In genomic region chr7:153385502-153385901, GRCh38 we compare ENCODE assay signal across 24 cellular contexts.
A peak's percentile ranks its signal among the peaks of the same experiment; 100 is the strongest.
DNase-seq lines count a peak whose midpoint lies in the region; ATAC-seq, FAIRE-seq and TF ChIP-seq lines count a peak whose summit lies in the region.
"Had no signal": no experiment of that assay in that cellular context is flagged by ENCODE, and none has a peak within 500 bp of the region (broad histone marks: within the 10 kb centered on the region; RNA-seq: fewer than 3 reads in every experiment).

No MANE protein-coding gene starts in this region.

- H3K27ac ChIP-seq in K562 (ENCODE audit: extremely low read depth, low read depth, low read length) (no peak overlapping the region), endodermal cell (ENCODE audit: low read depth, low read length) (no peak overlapping the region), upper lobe of left lung (no peak overlapping the region)
- H3K27ac ChIP-seq: 22Rv1; A549; BLaER1 treated with 17β-estradiol and CSF1 and Interleukin-3, amounts not matched to agents 10 nM and 100 nM; C4-2B had no signal

- TF ChIP-seq CTCF in K562 (IDR thresholded peaks at IDR 0.05 in 2 of 3, conservative IDR thresholded peaks at IDR 0.05 in 1 of 3; ENCODE audit: insufficient read depth in 2 of 3, low read depth in 1 of 3, low read length in 3 of 3) (no peak), endodermal cell (conservative IDR thresholded peaks at IDR 0.05) (no peak), osteocyte (IDR thresholded peaks at IDR 0.05) (no peak), upper lobe of left lung (IDR thresholded peaks at IDR 0.05) (no peak), omental fat pad (IDR thresholded peaks at IDR 0.05) (no peak)

- in situ Hi-C loops in K562 (cut with MboI), result no loop called here

- H3K4me1 Mint-ChIP-seq in endodermal cell (no peaks in the 10 kb centered on the region), osteocyte (ENCODE audit: unreplicated experiment) (no peaks in the 10 kb centered on the region)
- H3K4me1 Mint-ChIP-seq: B cell had no signal

- H3K79me2 ChIP-seq in K562 (ENCODE audit: control insufficient read depth, insufficient read depth, low read length), result no peaks in the 10 kb centered on the region

- peak; percentile 11 for FAIRE-seq in K562 (lab: Jason Lieb, UNC)
- FAIRE-seq: A549, D721Med, G401.6, GM12891, GM19239 had no signal

- H3K4me3 ChIP-seq in K562 (no peak overlapping the region), endodermal cell (ENCODE audit: low read length) (no peak overlapping the region), upper lobe of left lung (no peak overlapping the region)
- H3K4me3 ChIP-seq: A549; BLaER1 treated with 17β-estradiol and CSF1 and Interleukin-3, amounts not matched to agents 10 nM and 100 nM had no signal

- TF ChIP-seq POLR2A in K562 (conservative IDR thresholded peaks at IDR 0.05) (no peak), upper lobe of left lung (IDR thresholded peaks at IDR 0.05) (no peak)

- H3K9me3 Mint-ChIP-seq in endodermal cell, result peaks cover 96% of the 10 kb centered on the region
- peaks cover 56% of the 10 kb centered on the region for H3K9me3 Mint-ChIP-seq in osteocyte (ENCODE audit: unreplicated experiment)

- H3K9me3 ChIP-seq in K562 (replicated peaks; ENCODE audit: control insufficient read depth, insufficient read depth, low read depth, low read length) (no peaks in the 10 kb centered on the region), endodermal cell (ENCODE audit: control insufficient read depth, low read length) (peaks cover 93% of the 10 kb centered on the region), upper lobe of left lung (no peaks in the 10 kb centered on the region)
- H3K9me3 ChIP-seq: A549, Caco-2 had no signal

- H3K36me3 Mint-ChIP-seq in endodermal cell (ENCODE audit: low read depth) (peaks cover 2% of the 10 kb centered on the region), osteocyte (ENCODE audit: unreplicated experiment) (no peaks in the 10 kb centered on the region)
- H3K36me3 Mint-ChIP-seq: CD8-positive, alpha-beta T cell had no signal

- no peaks in the 10 kb centered on the region for H3K9me1 ChIP-seq in K562 (ENCODE audit: control insufficient read depth, insufficient read depth, low read length)

- H3K9ac ChIP-seq in K562 (ENCODE audit: insufficient read depth in 1 of 2, low read depth in 2 of 2, low read length in 2 of 2), result no peak overlapping the region
- H3K9ac ChIP-seq in endodermal cell (ENCODE audit: extremely low read depth, low read length, poor library complexity, severe bottlenecking), result no peak overlapping the region
- H3K9ac ChIP-seq: BLaER1 treated with 17β-estradiol and CSF1 and Interleukin-3, amounts not matched to agents 10 nM and 100 nM had no signal

- H3K4me3 Mint-ChIP-seq in endodermal cell (no peak overlapping the region), osteocyte (ENCODE audit: unreplicated experiment) (no peak overlapping the region)
- H3K4me3 Mint-ChIP-seq: B cell; CD4-positive, alpha-beta T cell; CD8-positive, alpha-beta T cell had no signal

- H3K27ac Mint-ChIP-seq in endodermal cell (no peak overlapping the region), osteocyte (ENCODE audit: unreplicated experiment) (no peak overlapping the region)
- H3K27ac Mint-ChIP-seq: B cell; CD4-positive, alpha-beta T cell; CD8-positive, alpha-beta T cell had no signal

- no peak overlapping the region for H3K4me2 ChIP-seq in K562 (ENCODE audit: insufficient read depth, low read length)
- H3K4me2 ChIP-seq: A549 had no signal

- no peak overlapping the region for H2AFZ ChIP-seq in K562 (ENCODE audit: low read depth, low read length)

- H3K4me1 ChIP-seq in K562 (replicated peaks in 1 of 2; ENCODE audit: control insufficient read depth in 2 of 2, insufficient read depth in 2 of 2, low read length in 2 of 2) (peaks cover 0 to 10% of the 10 kb centered on the region in 2 experiments; a peak in 3 of 5 replicates), endodermal cell (ENCODE audit: control insufficient read depth, insufficient read depth, low read length) (no peaks in the 10 kb centered on the region), upper lobe of left lung (peaks cover 0 to 6% (median 1%) of the 10 kb centered on the region in 4 donors)
- H3K4me1 ChIP-seq: A549; BLaER1 treated with 17β-estradiol and CSF1 and Interleukin-3, amounts not matched to agents 10 nM and 100 nM; Caco-2 had no signal

- ATAC-seq in K562 (peak; percentile 41), upper lobe of left lung (ENCODE audit: low FRiP score in 2 of 2) (no peak), omental fat pad (ENCODE audit: low FRiP score) (no peak)
- ATAC-seq: A549; CD8-positive, alpha-beta T cell had no signal

- H4K20me1 ChIP-seq in K562 (replicated peaks; ENCODE audit: control insufficient read depth, insufficient read depth, low read length), result 0 out of 2 replicates have a peak, but pooled peaks cover 3% of the 10 kb centered on the region
- H4K20me1 ChIP-seq: BLaER1 treated with 17β-estradiol and CSF1 and Interleukin-3, amounts not matched to agents 10 nM and 100 nM had no signal

- 2% methylated on average over 2 of the region's 2 CpGs for WGBS in K562 (ENCODE audit: insufficient coverage, low coverage, missing lambda C conversion rate)
- 11% methylated on average over 2 of the region's 2 CpGs; no CpG with 5 or more reads in 1 of the 2 experiments for WGBS in endodermal cell (ENCODE audit: insufficient coverage in 1 of 2, insufficient read length in 1 of 2), 2 experiments
- WGBS in upper lobe of left lung, 2 donors, result 40 to 42% methylated on average over 2 of the region's 2 CpGs

- POLR2A ChIA-PET in K562 (lab: Yijun Ruan, JAX), result no interaction called here

- H3K27me3 Mint-ChIP-seq in endodermal cell (ENCODE audit: insufficient read depth) (no peaks in the 10 kb centered on the region), osteocyte (ENCODE audit: unreplicated experiment) (no peaks in the 10 kb centered on the region)
- H3K27me3 Mint-ChIP-seq: B cell had no signal

- H3K36me3 ChIP-seq in K562 (ENCODE audit: control insufficient read depth, insufficient read depth, low read length) (peaks cover 36% of the 10 kb centered on the region; the same call in 2 of the 3 replicates), endodermal cell (ENCODE audit: control insufficient read depth, insufficient read depth, low read length) (no peaks in the 10 kb centered on the region), upper lobe of left lung (no peaks in the 10 kb centered on the region)
- H3K36me3 ChIP-seq: BLaER1 treated with 17β-estradiol and CSF1 and Interleukin-3, amounts not matched to agents 10 nM and 100 nM had no signal

- CTCF ChIA-PET in K562 (lab: Yijun Ruan, JAX; ENCODE audit: low intra/inter-chr PET ratio), result no interaction called here

- TF ChIP-seq EP300 in K562 (IDR thresholded peaks at IDR 0.05; ENCODE audit: low read length), result peak; percentile 65; the same call in 1 of the 2 replicates
- TF ChIP-seq EP300 in upper lobe of left lung (IDR thresholded peaks at IDR 0.05), result no peak

- no TSS peak for BruUV-seq in K562 (replicated peaks; lab: Mats Ljungman, UMichigan)

- DNase-seq in NCI-H146 (lab: John Stamatoyannopoulos, UW) (peak; percentile 85), K562 (ENCODE audit: extremely low read depth in 1 of 4, low spot score in 3 of 4) (peak in 2 of 4 experiments; percentile 45 to 68), endodermal cell (peak; percentile 1), osteocyte (ENCODE audit: extremely low spot score, unreplicated experiment) (peak; percentile 6), upper lobe of left lung (no peak), NCI-H2171 (lab: John Stamatoyannopoulos, UW) (no peak), omental fat pad (ENCODE audit: low spot score) (no peak)
- no peak for DNase-seq in effector CD8-positive, alpha-beta T cell (lab: John Stamatoyannopoulos, UW)
- DNase-seq: AML-193; Caco-2; Calu3; CD4-positive, alpha-beta T cell; CD8-positive, alpha-beta T cell; DMS79 treated with DMSO at 0.1 percent for 48 hours; GF-D8 had no signal

- TF ChIP-seq RAD21 in K562 (CRISPR knock-in tag; conservative IDR thresholded peaks at IDR 0.05 in 1 of 2, IDR thresholded peaks at IDR 0.05 in 1 of 2), result no peak

- H3K27me3 ChIP-seq in K562 (ENCODE audit: control insufficient read depth in 2 of 2, insufficient read depth in 2 of 2, low read length in 2 of 2), result no peaks in the 10 kb centered on the region
- no peaks in the 10 kb centered on the region for H3K27me3 ChIP-seq in endodermal cell (ENCODE audit: control insufficient read depth, insufficient read depth, low read length, poor library complexity, severe bottlenecking)
- H3K27me3 ChIP-seq in upper lobe of left lung, result no peaks in the 10 kb centered on the region
- H3K27me3 ChIP-seq: BLaER1 treated with 17β-estradiol and CSF1 and Interleukin-3, amounts not matched to agents 10 nM and 100 nM had no signal

- intact Hi-C loops in K562 (cut with micrococcal nuclease), result loop anchor here (10.0 kb wide), 1 partner anchor 659 kb away; no protein-coding TSS in a partner anchor

TF ChIP-seq in K562, 482 proteins besides CTCF, POLR2A, EP300 and RAD21 (continues in another document):
- TF ChIP-seq E2F5 (CRISPR knock-in tag; IDR thresholded peaks at IDR 0.05) (no peak), IFI16 (CRISPR knock-in tag; IDR thresholded peaks at IDR 0.05) (no peak), ZNF165 (CRISPR knock-in tag; IDR thresholded peaks at IDR 0.05; ENCODE audit: borderline replicate concordance) (no peak), ZBED1 (IDR thresholded peaks at IDR 0.05) (0 out of 2 replicates have a peak, but pooled peaks have one; percentile 26), TCF3 (CRISPR knock-in tag; IDR thresholded peaks at IDR 0.05) (peak; percentile 86), XRCC4 (IDR thresholded peaks at IDR 0.05; ENCODE audit: extremely low read depth, insufficient read depth, insufficient read length) (no peak), ZNF140 (CRISPR knock-in tag; IDR thresholded peaks at IDR 0.05) (no peak)

Comparison
In these comparisons a context has a peak if more than half of its experiments do, and no peak if none do; other contexts are left out.
1. DNase-seq: peak in NCI-H146 (single experiment), endodermal cell (single experiment) and osteocyte (single experiment); none in upper lobe of left lung (0 of 2), NCI-H2171 (single experiment), effector CD8-positive, alpha-beta T cell (single experiment) and omental fat pad (single experiment).